ENCODE assay signal across 25 cellular contexts in genomic region chr9:22863736-22864135, GRCh38.
"Had no signal": no experiment of that assay in that cellular context is flagged by ENCODE, and none has a peak within 500 bp of the region (broad histone marks: within the 10 kb centered on the region; RNA-seq: fewer than 3 reads in every experiment).

No MANE protein-coding gene starts in this region.

- H3K27me3 Mint-ChIP-seq: dendritic cell treated with granulocyte-macrophage colony-stimulating factor and Interleukin-4, amounts not matched to agents 40 ng/mL and 50 ng/mL, for 4 days; memory B cell; naive B cell; natural killer cell treated with Interleukin-12 subunit alpha and Interleukin-12 subunit beta and Interleukin-15 and Interleukin-18, amount 100 ng/mL, for 72 hours; stimulated activated naive B cell treated with anti-CD40 and anti-IgM and Interleukin-4, amounts not matched to agents 10 μg/mL and 1 μg/mL and 100 μg/mL, for 72 hours had no signal

- H3K4me3 Mint-ChIP-seq: dendritic cell treated with granulocyte-macrophage colony-stimulating factor and Interleukin-4, amounts not matched to agents 40 ng/mL and 50 ng/mL, for 4 days; memory B cell; mesothelial cell of epicardium; naive B cell; natural killer cell treated with Interleukin-12 subunit alpha and Interleukin-12 subunit beta and Interleukin-15 and Interleukin-18, amount 100 ng/mL, for 72 hours; neural crest cell; stimulated activated naive B cell treated with anti-CD40 and anti-IgM and Interleukin-4, amounts not matched to agents 10 μg/mL and 1 μg/mL and 100 μg/mL, for 72 hours had no signal

- DNase-seq: colonic mucosa; effector memory CD4-positive, alpha-beta T cell; erythroblast; esophagus squamous epithelium; gastrocnemius medialis; head of caudate nucleus; naive B cell; nucleus accumbens; ovary; right cardiac atrium; sigmoid colon; stimulated activated CD4-positive, alpha-beta T cell treated with anti-CD3 and anti-CD28 coated beads, Interleukin-2, amount 100 ng/mL, for 24 hours; stimulated activated CD4-positive, alpha-beta T cell treated with anti-CD3 and anti-CD28 coated beads, Interleukin-4, amount 100 ng/mL, for 24 hours; stimulated activated naive B cell treated with anti-CD40 and anti-IgM and Interleukin-4, amounts not matched to agents 10 μg/mL and 1 μg/mL and 100 μg/mL, for 72 hours; stomach; thyroid gland; trophoblast cell had no signal

- H3K27ac Mint-ChIP-seq: dendritic cell treated with granulocyte-macrophage colony-stimulating factor and Interleukin-4, amounts not matched to agents 40 ng/mL and 50 ng/mL, for 4 days; memory B cell; mesothelial cell of epicardium; natural killer cell treated with Interleukin-12 subunit alpha and Interleukin-12 subunit beta and Interleukin-15 and Interleukin-18, amount 100 ng/mL, for 72 hours; stimulated activated naive B cell treated with anti-CD40 and anti-IgM and Interleukin-4, amounts not matched to agents 10 μg/mL and 1 μg/mL and 100 μg/mL, for 72 hours had no signal

- H3K36me3 Mint-ChIP-seq: memory B cell; mesothelial cell of epicardium; naive B cell; stimulated activated naive B cell treated with anti-CD40 and anti-IgM and Interleukin-4, amounts not matched to agents 10 μg/mL and 1 μg/mL and 100 μg/mL, for 72 hours had no signal

- ATAC-seq: gastrocnemius medialis; left lobe of liver; natural killer cell treated with Interleukin-12 subunit alpha and Interleukin-12 subunit beta and Interleukin-15 and Interleukin-18, amount 100 ng/mL, for 72 hours; psoas muscle had no signal

- H3K4me1 Mint-ChIP-seq: memory B cell; mesothelial cell of epicardium; naive B cell; neural crest cell; stimulated activated naive B cell treated with anti-CD40 and anti-IgM and Interleukin-4, amounts not matched to agents 10 μg/mL and 1 μg/mL and 100 μg/mL, for 72 hours had no signal

- H3K27ac ChIP-seq: colonic mucosa, esophagus squamous epithelium, gastrocnemius medialis, ovary, psoas muscle, sigmoid colon, stomach, thyroid gland, vagina had no signal
